In genomic region chr13:95643009-95643408, GRCh38 we compare ENCODE assay signal across 9 cellular contexts. TPM values are rescaled to one million over a fixed set of nuclear protein-coding genes. Genes with fewer than 3 reads are reported as not detected.
DNase-seq lines count a peak whose midpoint lies in the region; ATAC-seq and TF ChIP-seq lines count a peak whose summit lies in the region.
"Had no signal": no experiment of that assay in that cellular context is flagged by ENCODE, and none has a peak within 500 bp of the region (broad histone marks: within the 10 kb centered on the region; RNA-seq: fewer than 3 reads in every experiment).

No MANE protein-coding gene starts in this region.

- no peak for TF ChIP-seq POLR2A in breast epithelium (IDR thresholded peaks at IDR 0.05)

- no peak for TF ChIP-seq CTCF in breast epithelium (IDR thresholded peaks at IDR 0.05)

- H3K36me3 ChIP-seq in HUES6 (ENCODE audit: control insufficient read depth, insufficient read depth, low read length) = peaks cover 22% of the 10 kb centered on the region
- H3K36me3 ChIP-seq in breast epithelium = no peaks in the 10 kb centered on the region
- H3K36me3 ChIP-seq in stomach smooth muscle (ENCODE audit: control insufficient read depth in 2 of 2, insufficient read depth in 2 of 2, low read length in 2 of 2) = no peaks in the 10 kb centered on the region

- H3K27me3 ChIP-seq in HUES6 (ENCODE audit: control insufficient read depth, insufficient read depth, low read length) (peaks cover 14% of the 10 kb centered on the region; the same call in 1 of the 2 replicates), breast epithelium (peaks cover 0 to 21% of the 10 kb centered on the region in 2 donors), stomach smooth muscle (ENCODE audit: control insufficient read depth in 1 of 2, insufficient read depth in 2 of 2, low read length in 2 of 2) (no peaks in the 10 kb centered on the region)

- no peak for DNase-seq in breast epithelium (ENCODE audit: low spot score in 2 of 2)
- peak; percentile 9 for DNase-seq in left kidney (ENCODE audit: low read depth, low spot score)
- DNase-seq: hippocampal formation, NCI-H226 had no signal

- no peak for ATAC-seq in HG03460 (IDR thresholded peaks at IDR 0.05; ENCODE audit: unreplicated experiment)
- no peak for ATAC-seq in HG02610 (IDR thresholded peaks at IDR 0.05; ENCODE audit: unreplicated experiment)
- no peak for ATAC-seq in HG03280 (IDR thresholded peaks at IDR 0.05; ENCODE audit: unreplicated experiment)

- H3K27ac ChIP-seq in HUES6 (ENCODE audit: low read depth, low read length) (no peak overlapping the region), breast epithelium (peak overlapping the region in 1 of 2 donors; percentile 85), stomach smooth muscle (ENCODE audit: low read length) (no peak overlapping the region)

- H3K9ac ChIP-seq in HUES6 (ENCODE audit: low read length) (peak overlapping the region; percentile 68), stomach smooth muscle (ENCODE audit: low read length in 2 of 2) (peak overlapping the region; percentile 7 to 73)

- intact Hi-C loops in breast epithelium (cut with DNase I; ENCODE audit: low total_unique reads) = no loop called here

- H3K9me3 ChIP-seq in HUES6 (ENCODE audit: control insufficient read depth, insufficient read depth, low read depth, low read length) = no peaks in the 10 kb centered on the region
- H3K9me3 ChIP-seq in breast epithelium = no peaks in the 10 kb centered on the region
- H3K9me3 ChIP-seq in stomach smooth muscle (ENCODE audit: control insufficient read depth in 2 of 2, low read length in 2 of 2) = no peaks in the 10 kb centered on the region

- H3K4me1 ChIP-seq in HUES6 (ENCODE audit: control insufficient read depth, insufficient read depth, low read length) (peaks cover 23% of the 10 kb centered on the region; the same call in 1 of the 2 replicates), breast epithelium (peaks cover 0 to 9% of the 10 kb centered on the region in 2 donors), stomach smooth muscle (ENCODE audit: control insufficient read depth, insufficient read depth, low read length) (peaks cover 20% of the 10 kb centered on the region)

- H3K4me3 ChIP-seq in HUES6 (ENCODE audit: low read depth, low read length) (peak overlapping the region; percentile 83), breast epithelium (peak overlapping the region in 2 of 3 donors; percentile 53 to 73), stomach smooth muscle (ENCODE audit: low read length in 2 of 2) (peak overlapping the region; percentile 78 to 81)

RNA-seq across cellular contexts. Expression of gene DZIP1, which starts 1.5 kb away (rescaled TPM):
- 10 to 100 TPM; 10.2 to 20.3 (median 10.4) TPM for total RNA-seq in breast epithelium

RNA-seq across cellular contexts. Expression of gene DNAJC3, which starts 33.9 kb away (rescaled TPM):
- 10 to 100 TPM; 44.3 to 62.3 (median 60.3) TPM for total RNA-seq in breast epithelium
